Comparison of ENCODE assay signal across 12 cellular contexts in the genomic region with DNA sequence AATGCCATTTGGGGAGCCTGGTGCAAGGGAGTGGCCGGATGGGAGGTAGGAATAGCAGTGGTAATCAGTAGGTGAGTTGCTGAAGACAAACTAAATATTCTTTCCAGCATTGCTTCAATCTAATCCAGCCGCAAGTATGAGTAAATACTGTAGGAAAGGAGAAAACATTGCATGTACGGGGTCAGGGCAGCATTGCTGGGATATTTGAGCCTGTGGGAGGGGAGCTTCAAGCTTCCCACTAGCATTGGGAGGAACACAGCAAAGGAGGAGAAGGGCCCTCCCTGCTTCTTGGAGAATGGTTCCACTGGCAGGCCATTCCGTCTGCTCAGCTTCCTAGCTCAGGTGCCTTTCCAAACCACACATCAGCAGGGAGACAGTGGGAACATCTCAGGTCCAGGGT. TPM values are rescaled to one million over a fixed set of nuclear protein-coding genes. Genes with fewer than 3 reads are reported as not detected.
DNase-seq lines count a peak whose midpoint lies in the region; ATAC-seq and TF ChIP-seq lines count a peak whose summit lies in the region.
"Had no signal": no experiment of that assay in that cellular context is flagged by ENCODE, and none has a peak within 500 bp of the region (broad histone marks: within the 10 kb centered on the region; RNA-seq: fewer than 3 reads in every experiment).

No MANE protein-coding gene starts in this region.

- TF ChIP-seq CTCF in CD14-positive monocyte (IDR thresholded peaks at IDR 0.05) (no peak), RWPE2 (IDR thresholded peaks at IDR 0.05; ENCODE audit: poor library complexity, severe bottlenecking) (no peak), ovary (IDR thresholded peaks at IDR 0.05) (no peak), WERI-Rb-1 (IDR thresholded peaks at IDR 0.05; ENCODE audit: low read depth, low read length) (no peak)

- TF ChIP-seq POLR2A in ovary (IDR thresholded peaks at IDR 0.05) = no peak

- intact Hi-C loops in CD14-positive monocyte (cut with micrococcal nuclease) (loop anchor here in 1 of 2 donors (2.0 kb wide), 1 partner anchor 15 kb away; the partner anchor contains the start of gene CAPN2), ovary (cut with DNase I) (no loop called here)

- no peak for TF ChIP-seq EP300 in ovary (IDR thresholded peaks at IDR 0.05)

- peaks cover 73 to 82% of the 10 kb centered on the region in 2 donors for H3K36me3 Mint-ChIP-seq in CD14-positive monocyte

- no peaks in the 10 kb centered on the region for H3K27me3 ChIP-seq in RWPE2 (ENCODE audit: insufficient read depth, poor library complexity, severe bottlenecking)
- H3K27me3 ChIP-seq in ovary = no peaks in the 10 kb centered on the region
- no peaks in the 10 kb centered on the region for H3K27me3 ChIP-seq in WERI-Rb-1 (ENCODE audit: insufficient read depth, low read depth, severe bottlenecking)

- H3K27ac ChIP-seq in RWPE2 (ENCODE audit: poor library complexity, severe bottlenecking) (peak overlapping the region; percentile 94), epithelial cell of prostate (peak overlapping the region; percentile 99), ovary (peak overlapping the region; percentile 70 to 71), WERI-Rb-1 (no peak overlapping the region)

- H3K36me3 ChIP-seq in RWPE2 (ENCODE audit: low read depth) (peaks cover 76% of the 10 kb centered on the region), ovary (no peaks in the 10 kb centered on the region), WERI-Rb-1 (no peaks in the 10 kb centered on the region)

- ATAC-seq in RWPE2 (ENCODE audit: low read depth) = no peak
- ATAC-seq in activated CD4-positive, CD25-positive, alpha-beta regulatory T cell treated with anti-CD3 and anti-CD28 coated beads, Interleukin-2, amount 50 U/mL, for 24 hours = no peak
- ATAC-seq in GM21786 (IDR thresholded peaks at IDR 0.05; ENCODE audit: unreplicated experiment) = no peak

- 19 to 34% (median 30%) methylated on average over 4 of the region's 4 CpGs for WGBS in ovary, 3 donors

- no peak overlapping the region for H3K4me3 Mint-ChIP-seq in CD14-positive monocyte

- H3K4me3 ChIP-seq in RWPE2 (ENCODE audit: severe bottlenecking) = no peak overlapping the region
- H3K4me3 ChIP-seq in ovary = no peak overlapping the region
- H3K4me3 ChIP-seq in WERI-Rb-1 (ENCODE audit: low read depth, low read length) = no peak overlapping the region

- peaks cover 67% of the 10 kb centered on the region for H3K4me1 Mint-ChIP-seq in CD14-positive monocyte

- peaks cover 0 to 3% (median 0%) of the 10 kb centered on the region in 3 donors for H3K27me3 Mint-ChIP-seq in CD14-positive monocyte (ENCODE audit: low read depth in 3 of 3)
- H3K27me3 Mint-ChIP-seq: stimulated activated naive CD8-positive, alpha-beta T cell treated with anti-CD3 and anti-CD28 coated beads, Interleukin-15, Interleukin-2, amounts not matched to agents 100 ng/mL and 50 ng/mL, for 24 hours had no signal

- H3K4me1 ChIP-seq in RWPE2 (ENCODE audit: insufficient read depth, poor library complexity, severe bottlenecking) (peaks cover 36% of the 10 kb centered on the region), ovary (ENCODE audit: insufficient read depth) (peaks cover 28% of the 10 kb centered on the region)

- H3K9me3 ChIP-seq in RWPE2 (ENCODE audit: severe bottlenecking) = no peaks in the 10 kb centered on the region
- H3K9me3 ChIP-seq in ovary = no peaks in the 10 kb centered on the region
- no peaks in the 10 kb centered on the region for H3K9me3 ChIP-seq in WERI-Rb-1 (ENCODE audit: severe bottlenecking)

- H3K27ac Mint-ChIP-seq in CD14-positive monocyte = peak overlapping the region; percentile 89 to 100 (median 98)

- DNase-seq in CD14-positive monocyte (ENCODE audit: low spot score) (no peak), RWPE2 (ENCODE audit: low spot score) (no peak), epithelial cell of prostate (ENCODE audit: low read depth, low spot score) (no peak), ovary (no peak), WERI-Rb-1 (no peak), NCI-H2227 (lab: John Stamatoyannopoulos, UW; ENCODE audit: unreplicated experiment) (no peak)
- DNase-seq: activated CD8-positive, alpha-beta memory T cell treated with anti-CD3 and anti-CD28 coated beads for 24 hours; NCI-H1092; stimulated activated CD4-positive, alpha-beta T cell treated with anti-CD3 and anti-CD28 coated beads, Interleukin-12 subunit alpha, Interleukin-12 subunit beta, amount 100 ng/mL, for 4 hours had no signal

- no peaks in the 10 kb centered on the region for H3K9me3 Mint-ChIP-seq in CD14-positive monocyte
- H3K9me3 Mint-ChIP-seq: stimulated activated naive CD8-positive, alpha-beta T cell treated with anti-CD3 and anti-CD28 coated beads, Interleukin-15, Interleukin-2, amounts not matched to agents 100 ng/mL and 50 ng/mL, for 24 hours had no signal

RNA-seq across cellular contexts. Expression of gene CAPN2, which starts 15.2 kb away (rescaled TPM):
- polyA plus RNA-seq in CD14-positive monocyte (100 to 1,000 TPM; 127 to 182 TPM), ovary (100 to 1,000 TPM in 1 of 2 donors, 10 to 100 TPM in 1; 70.6 to 254 TPM)
- 100 to 1,000 TPM in 6 of 7 donors, 10 to 100 TPM in 1; 96.1 to 267 (median 171) TPM for total RNA-seq in ovary
